ENCODE assay signal across 8 cellular contexts in the genomic region with DNA sequence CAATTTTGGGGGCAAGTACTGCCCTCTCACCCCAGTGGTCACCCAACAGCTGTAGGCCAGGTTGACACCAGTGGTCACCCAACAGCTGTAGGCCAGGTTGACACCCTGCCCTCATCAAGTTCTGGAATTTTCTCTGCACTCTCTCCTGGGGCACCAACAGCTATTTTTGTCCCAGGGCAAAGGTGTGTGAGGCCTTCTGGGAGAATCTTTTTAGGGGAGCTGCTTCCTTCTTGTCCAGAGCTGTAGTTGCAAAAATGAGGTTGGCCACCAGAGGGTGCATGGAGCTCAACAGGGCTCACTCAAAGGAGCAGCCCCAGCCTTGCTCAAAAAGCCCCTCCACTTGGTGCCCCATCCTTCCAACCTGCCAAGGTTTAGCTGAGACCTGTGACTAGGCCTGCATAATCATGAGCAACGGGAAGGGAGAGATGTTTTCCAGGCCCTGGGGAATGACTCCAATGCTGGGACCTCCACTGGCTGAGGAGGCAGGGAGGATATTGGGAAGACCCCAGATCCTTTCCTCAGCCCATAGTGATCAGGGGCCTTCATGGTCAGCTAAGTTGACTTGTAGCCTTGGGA. TPM values are rescaled to one million over a fixed set of nuclear protein-coding genes. Genes with fewer than 3 reads are reported as not detected.
A peak's percentile ranks its signal among the peaks of the same experiment; 100 is the strongest.
DNase-seq lines count a peak whose midpoint lies in the region; ATAC-seq and TF ChIP-seq lines count a peak whose summit lies in the region.

No MANE protein-coding gene starts in this region.

- no peak overlapping the region for H3K4me3 ChIP-seq in AG09309 (ENCODE audit: control insufficient read depth, low read depth, low read length)

- peak; percentile 58 for ATAC-seq in GM18858 (IDR thresholded peaks at IDR 0.05; ENCODE audit: unreplicated experiment)
- ATAC-seq in HG03565 (IDR thresholded peaks at IDR 0.05; ENCODE audit: unreplicated experiment), result peak; percentile 46
- ATAC-seq in GM18861 (IDR thresholded peaks at IDR 0.05; ENCODE audit: unreplicated experiment), result no peak

- peak; percentile 88 for TF ChIP-seq CTCF in AG09309 (IDR thresholded peaks at IDR 0.05; ENCODE audit: control insufficient read depth, insufficient read depth, low read depth, low read length, missing control alignments)

- DNase-seq in AG09309 (ENCODE audit: low read depth) (no peak), RPMI7951 (ENCODE audit: low read depth) (peak; percentile 63), glomerular visceral epithelial cell (ENCODE audit: extremely low spot score) (peak; percentile 81), renal cortical epithelial cell (ENCODE audit: low read depth) (peak; percentile 59)
- peak; percentile 45 for DNase-seq in activated effector memory CD4-positive, alpha-beta T cell treated with Interleukin-2 at 50 U/mL for 16 hours

RNA-seq across cellular contexts. Expression of a gene that starts 10.6 kb away (rescaled TPM):
- total RNA-seq in RPMI7951 (2014; rRNA removed; shearing (Covaris generic)), result 239 and 264 TPM in 2 replicates
- 142 and 441 TPM in 2 replicates for total RNA-seq in renal cortical epithelial cell

RNA-seq across cellular contexts. Expression of a gene that starts 19.2 kb away (rescaled TPM):
- total RNA-seq in RPMI7951 (2014; rRNA removed; shearing (Covaris generic)), result 0.48 TPM in 1 of 2 replicates, not detected in the other
- total RNA-seq in renal cortical epithelial cell, result 92.0 and 249 TPM in 2 replicates

RNA-seq across cellular contexts. Expression of a gene that starts 55.9 kb away (rescaled TPM):
- 6.7 and 6.9 TPM in 2 replicates for total RNA-seq in RPMI7951 (2014; rRNA removed; shearing (Covaris generic))
- total RNA-seq in renal cortical epithelial cell, result 1.6 and 8.9 TPM in 2 replicates

Comparison
In these comparisons a context has a peak if more than half of its experiments do, and no peak if none do; other contexts are left out.
1. RNA of a gene that starts 19.2 kb away (total RNA-seq): 92.0 to 249 TPM in renal cortical epithelial cell; 0.48 TPM in RPMI7951; every median in the first group is over 10 times any median in the second.